In the genomic region with DNA sequence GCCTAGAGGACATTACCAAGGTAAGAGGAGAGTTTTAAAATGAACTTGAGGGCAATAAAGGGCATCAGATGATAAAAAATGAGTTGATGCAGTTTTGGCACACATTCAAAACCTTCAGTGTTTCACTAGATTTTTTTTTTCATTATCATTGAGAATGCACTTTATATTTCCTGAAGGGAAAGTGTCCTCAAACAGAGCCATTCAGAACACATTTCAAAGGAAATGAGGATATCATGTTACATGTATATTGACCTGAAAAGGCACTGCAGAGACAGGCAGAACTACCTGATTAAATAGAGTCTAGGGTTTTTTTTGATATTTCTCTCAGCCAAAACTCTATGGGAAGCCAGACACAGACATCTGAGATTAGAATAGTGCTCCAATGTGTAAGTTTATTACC, we compare ENCODE assay signal across 30 cellular contexts.
"Had no signal": no experiment of that assay in that cellular context is flagged by ENCODE, and none has a peak within 500 bp of the region (broad histone marks: within the 10 kb centered on the region; RNA-seq: fewer than 3 reads in every experiment).

No MANE protein-coding gene starts in this region.

- H3K36me3 ChIP-seq: adrenal gland, ascending aorta, brain microvascular endothelial cell, left ventricle myocardium inferior, sigmoid colon, transverse colon, uterus, WERI-Rb-1 had no signal

- H3K4me3 Mint-ChIP-seq: activated naive CD8-positive, alpha-beta T cell; activated T-cell treated with anti-CD3 and anti-CD28 coated beads, Interleukin-2, amount 50 U/mL, for 24 hours; activated T-helper 17 cell treated with anti-CD3 and anti-CD28 coated beads, Interleukin-2, amount 50 U/mL, for 72 hours; effector memory CD8-positive, alpha-beta T cell; immature natural killer cell; naive thymus-derived CD8-positive, alpha-beta T cell; stimulated activated naive B cell treated with anti-CD40 and anti-IgM and Interleukin-4, amounts not matched to agents 10 μg/mL and 1 μg/mL and 100 μg/mL, for 72 hours had no signal

- H3K4me3 ChIP-seq: adrenal gland, ascending aorta, dorsolateral prefrontal cortex, hepatocyte, left ventricle myocardium inferior, sigmoid colon, smooth muscle cell, transverse colon, uterus had no signal

- H3K27ac ChIP-seq: adrenal gland, ascending aorta, brain microvascular endothelial cell, dorsolateral prefrontal cortex, hepatocyte, left ventricle myocardium inferior, sigmoid colon, transverse colon, uterus, WERI-Rb-1 had no signal

- ATAC-seq: activated T-helper 17 cell treated with anti-CD3 and anti-CD28 coated beads, Interleukin-2, amount 50 U/mL, for 72 hours; effector memory CD8-positive, alpha-beta T cell; esophagus mucosa; naive thymus-derived CD8-positive, alpha-beta T cell; stimulated activated naive B cell treated with anti-CD40 and anti-IgM and Interleukin-4, amounts not matched to agents 10 μg/mL and 1 μg/mL and 100 μg/mL, for 72 hours had no signal

- H3K4me1 ChIP-seq: adrenal gland, ascending aorta, left ventricle myocardium inferior, sigmoid colon, transverse colon, uterus had no signal

- H3K27me3 Mint-ChIP-seq: activated naive CD8-positive, alpha-beta T cell; activated T-cell treated with anti-CD3 and anti-CD28 coated beads, Interleukin-2, amount 50 U/mL, for 24 hours; activated T-helper 17 cell treated with anti-CD3 and anti-CD28 coated beads, Interleukin-2, amount 50 U/mL, for 72 hours; effector memory CD8-positive, alpha-beta T cell; stimulated activated naive B cell treated with anti-CD40 and anti-IgM and Interleukin-4, amounts not matched to agents 10 μg/mL and 1 μg/mL and 100 μg/mL, for 72 hours had no signal

- FAIRE-seq: colon, endothelial cell of umbilical vein, TTC549 had no signal

- DNase-seq: activated CD8-positive, alpha-beta memory T cell treated with anti-CD3 and anti-CD28 coated beads for 24 hours; activated CD8-positive, alpha-beta memory T cell treated with anti-CD3 and anti-CD28 coated beads, Interleukin-2, amount 50 U/mL, for 4 hours; activated T-cell treated with anti-CD3 and anti-CD28 coated beads, Interleukin-2, amount 50 U/mL, for 24 hours; adrenal gland; brain microvascular endothelial cell; caudate nucleus; dorsolateral prefrontal cortex; effector memory CD8-positive, alpha-beta T cell; foreskin melanocyte; glutamatergic neuron; immature natural killer cell; left ventricle myocardium inferior; naive thymus-derived CD8-positive, alpha-beta T cell; retina; sigmoid colon; stimulated activated CD4-positive, alpha-beta T cell treated with anti-CD3 and anti-CD28 coated beads, Interleukin-2, amount 100 ng/mL, for 48 hours; stimulated activated CD8-positive, alpha-beta memory T cell treated with anti-CD3 and anti-CD28 coated beads, Interleukin-4, amount 100 ng/mL, for 48 hours; stimulated activated naive B cell treated with anti-CD40 and anti-IgM and Interleukin-4, amounts not matched to agents 10 μg/mL and 1 μg/mL and 100 μg/mL, for 72 hours; transverse colon; uterus; WERI-Rb-1 had no signal

- H3K27ac Mint-ChIP-seq: activated naive CD8-positive, alpha-beta T cell; activated T-cell treated with anti-CD3 and anti-CD28 coated beads, Interleukin-2, amount 50 U/mL, for 24 hours; activated T-helper 17 cell treated with anti-CD3 and anti-CD28 coated beads, Interleukin-2, amount 50 U/mL, for 72 hours; effector memory CD8-positive, alpha-beta T cell; immature natural killer cell; naive thymus-derived CD8-positive, alpha-beta T cell; stimulated activated naive B cell treated with anti-CD40 and anti-IgM and Interleukin-4, amounts not matched to agents 10 μg/mL and 1 μg/mL and 100 μg/mL, for 72 hours had no signal

- H3K9me3 ChIP-seq: adrenal gland, ascending aorta, left ventricle myocardium inferior, sigmoid colon, transverse colon, uterus had no signal

- H3K36me3 Mint-ChIP-seq: activated naive CD8-positive, alpha-beta T cell; naive thymus-derived CD8-positive, alpha-beta T cell; stimulated activated naive B cell treated with anti-CD40 and anti-IgM and Interleukin-4, amounts not matched to agents 10 μg/mL and 1 μg/mL and 100 μg/mL, for 72 hours had no signal

- H3K4me1 Mint-ChIP-seq: activated T-helper 17 cell treated with anti-CD3 and anti-CD28 coated beads, Interleukin-2, amount 50 U/mL, for 72 hours; naive thymus-derived CD8-positive, alpha-beta T cell; stimulated activated naive B cell treated with anti-CD40 and anti-IgM and Interleukin-4, amounts not matched to agents 10 μg/mL and 1 μg/mL and 100 μg/mL, for 72 hours had no signal

- H3K27me3 ChIP-seq: adrenal gland, ascending aorta, brain microvascular endothelial cell, dorsolateral prefrontal cortex, hepatocyte, sigmoid colon, transverse colon, uterus had no signal
